In genomic region chr2:127565261-127566138, GRCh38 we compare ENCODE assay signal across 23 cellular contexts. TPM values are rescaled to one million over a fixed set of nuclear protein-coding genes. Genes with fewer than 3 reads are reported as not detected.
DNase-seq lines count a peak whose midpoint lies in the region; ATAC-seq and TF ChIP-seq lines count a peak whose summit lies in the region.
"Had no signal": no experiment of that assay in that cellular context is flagged by ENCODE, and none has a peak within 500 bp of the region (broad histone marks: within the 10 kb centered on the region; RNA-seq: fewer than 3 reads in every experiment).

No MANE protein-coding gene starts in this region.

- no peak for ATAC-seq in GM21390 (IDR thresholded peaks at IDR 0.05; ENCODE audit: unreplicated experiment)

- H3K4me3 ChIP-seq in endodermal cell (ENCODE audit: low read length), result no peak overlapping the region
- no peak overlapping the region for H3K4me3 ChIP-seq in trophoblast cell (ENCODE audit: low read depth, low read length)
- no peak overlapping the region for H3K4me3 ChIP-seq in prostate gland
- H3K4me3 ChIP-seq: PC-9 had no signal

- no peaks in the 10 kb centered on the region for H4K20me1 ChIP-seq in H9 (ENCODE audit: control insufficient read depth, insufficient read depth, insufficient read length)

- H3K9ac ChIP-seq in H9 (ENCODE audit: extremely low read depth, insufficient read length, low read length) (no peak overlapping the region), endodermal cell (ENCODE audit: extremely low read depth, low read length, poor library complexity, severe bottlenecking) (no peak overlapping the region), trophoblast cell (ENCODE audit: low read length) (no peak overlapping the region)

- H3K4me2 ChIP-seq in H9 (ENCODE audit: insufficient read depth, insufficient read length, low read length) (no peak overlapping the region), trophoblast cell (ENCODE audit: low read length) (no peak overlapping the region)
- H3K4me2 ChIP-seq: PC-9 had no signal

- H3K9me3 ChIP-seq in H9 (ENCODE audit: control insufficient read depth, low read depth, low read length), result no peaks in the 10 kb centered on the region
- no peaks in the 10 kb centered on the region for H3K9me3 ChIP-seq in endodermal cell (ENCODE audit: control insufficient read depth, low read length)
- H3K9me3 ChIP-seq in trophoblast cell (ENCODE audit: insufficient read depth, low read depth, low read length), result peaks cover 3% of the 10 kb centered on the region
- no peaks in the 10 kb centered on the region for H3K9me3 ChIP-seq in prostate gland
- H3K9me3 ChIP-seq: BE2C had no signal

- WGBS in H9 (ENCODE audit: extremely low coverage, insufficient read length, low lambda C conversion rate), result no CpG with 5 or more reads among the region's 12 CpGs
- WGBS in endodermal cell (ENCODE audit: insufficient coverage in 1 of 2, insufficient read length in 1 of 2), 2 experiments, result 92 to 100% methylated on average over 6 to 12 of the region's 12 CpGs
- WGBS in trophoblast cell (ENCODE audit: extremely low coverage, insufficient coverage, insufficient read length), result no CpG with 5 or more reads among the region's 12 CpGs
- 93% methylated on average over 11 of the region's 12 CpGs for WGBS in prostate gland

- H2AK5ac ChIP-seq in H9 (ENCODE audit: insufficient read length, low read length) (no peak overlapping the region), trophoblast cell (ENCODE audit: low read length) (no peak overlapping the region)

- H3K27ac Mint-ChIP-seq in H9, result no peak overlapping the region; a peak in 1 of 7 replicates
- H3K27ac Mint-ChIP-seq in endodermal cell, result no peak overlapping the region

- H3K23ac ChIP-seq in H9 (ENCODE audit: insufficient read length, low read depth, low read length) (no peak overlapping the region), trophoblast cell (ENCODE audit: low read length) (no peak overlapping the region)

- no peaks in the 10 kb centered on the region for H3K36me3 ChIP-seq in endodermal cell (ENCODE audit: control insufficient read depth, insufficient read depth, low read length)
- H3K36me3 ChIP-seq in trophoblast cell (ENCODE audit: control insufficient read depth in 1 of 2, insufficient read depth in 2 of 2, low read length in 2 of 2), result no peaks in the 10 kb centered on the region
- no peaks in the 10 kb centered on the region for H3K36me3 ChIP-seq in prostate gland
- H3K36me3 ChIP-seq: BE2C had no signal

- H3K79me2 ChIP-seq in H9 (ENCODE audit: insufficient read depth, low read length), result no peaks in the 10 kb centered on the region
- no peaks in the 10 kb centered on the region for H3K79me2 ChIP-seq in trophoblast cell (ENCODE audit: control insufficient read depth, insufficient read depth, low read length, poor library complexity)

- H3K79me1 ChIP-seq in H9 (ENCODE audit: insufficient read depth, low read depth, low read length, poor library complexity, severe bottlenecking) (no peaks in the 10 kb centered on the region), trophoblast cell (ENCODE audit: low read length) (peaks cover 2% of the 10 kb centered on the region)

- no peak overlapping the region for H2BK12ac ChIP-seq in H9 (ENCODE audit: insufficient read length, low read depth, low read length)
- no peak overlapping the region for H2BK12ac ChIP-seq in trophoblast cell (ENCODE audit: low read length)

- TF ChIP-seq POLR2A in prostate gland (IDR thresholded peaks at IDR 0.05), result no peak

- H3K4me1 Mint-ChIP-seq in H9 (peaks cover 13 to 14% of the 10 kb centered on the region in 2 experiments), endodermal cell (peaks cover 10% of the 10 kb centered on the region)

- H4K91ac ChIP-seq in H9 (ENCODE audit: insufficient read length, low read depth, low read length), result no peak overlapping the region
- H4K91ac ChIP-seq in trophoblast cell (ENCODE audit: low read depth, low read length), result peak overlapping the region; percentile 19

- H3K14ac ChIP-seq in H9 (ENCODE audit: insufficient read depth, low read length) (no peak overlapping the region), trophoblast cell (ENCODE audit: low read length) (no peak overlapping the region)

- H4K8ac ChIP-seq in H9 (replicated peaks; ENCODE audit: insufficient read length, low read depth, low read length) (no peak overlapping the region), trophoblast cell (ENCODE audit: low read depth, low read length) (no peak overlapping the region)

- H3K27ac ChIP-seq in H9 (ENCODE audit: insufficient read length, low read depth, low read length) (no peak overlapping the region), endodermal cell (ENCODE audit: low read depth, low read length) (no peak overlapping the region), trophoblast cell (ENCODE audit: low read depth, low read length) (no peak overlapping the region), prostate gland (no peak overlapping the region)
- H3K27ac ChIP-seq: PC-9 had no signal

- H3K9me3 Mint-ChIP-seq in H9 (no peaks in the 10 kb centered on the region; a peak in 1 of 5 replicates), endodermal cell (peaks cover 2% of the 10 kb centered on the region)
- H3K9me3 Mint-ChIP-seq: CD8-positive, alpha-beta memory T cell had no signal

- H3T11ph ChIP-seq in H9 (ENCODE audit: low read length), result no peak overlapping the region

- H3K23me2 ChIP-seq in H9 (ENCODE audit: insufficient read length, low read depth, low read length, poor library complexity, severe bottlenecking), result no peaks in the 10 kb centered on the region

- H3K27me3 Mint-ChIP-seq in H9 (ENCODE audit: low read depth) (peaks cover 4% of the 10 kb centered on the region), endodermal cell (ENCODE audit: insufficient read depth) (no peaks in the 10 kb centered on the region)

- TF ChIP-seq CTCF in H9 (conservative IDR thresholded peaks at IDR 0.05) (no peak), endodermal cell (conservative IDR thresholded peaks at IDR 0.05) (no peak), prostate gland (IDR thresholded peaks at IDR 0.05) (no peak)

- H2BK5ac ChIP-seq in H9 (ENCODE audit: insufficient read length, low read length) (no peak overlapping the region), trophoblast cell (ENCODE audit: low read depth, low read length, poor library complexity) (no peak overlapping the region)

- peak; percentile 48 for DNase-seq in activated CD8-positive, alpha-beta memory T cell treated with anti-CD3 and anti-CD28 coated beads, Interleukin-2, amount 50 U/mL, for 48 hours
- no peak for DNase-seq in activated CD8-positive, alpha-beta memory T cell treated with anti-CD3 and anti-CD28 coated beads, Interleukin-2, amount 50 U/mL, for 4 hours
- DNase-seq in H9 (peak; percentile 19), endodermal cell (peak; percentile 35), trophoblast cell (no peak), prostate gland (ENCODE audit: low spot score) (no peak)
- DNase-seq in stimulated activated CD8-positive, alpha-beta memory T cell treated with anti-CD3 and anti-CD28 coated beads, Interleukin-4, amount 100 ng/mL, for 48 hours, result no peak
- DNase-seq: 8988T; ACHN; BE2C; Calu3; CD8-positive, alpha-beta memory T cell; DND-41; NCI-H1048; NCI-H1417; NCI-H1694; NCI-H2029 treated with DMSO at 0.1 percent for 48 hours; NCI-H526 treated with DMSO at 0.1 percent for 48 hours; Right ventricle myocardium superior had no signal

- H3K4me1 ChIP-seq in H9 (ENCODE audit: insufficient read depth, low read length) (no peaks in the 10 kb centered on the region), endodermal cell (ENCODE audit: control insufficient read depth, insufficient read depth, low read length) (no peaks in the 10 kb centered on the region), trophoblast cell (ENCODE audit: control insufficient read depth in 1 of 2, insufficient read depth in 2 of 2, low read length in 2 of 2) (peaks cover 0 to 2% of the 10 kb centered on the region in 2 experiments), prostate gland (replicated peaks) (no peaks in the 10 kb centered on the region)
- H3K4me1 ChIP-seq: BE2C had no signal

- H3K18ac ChIP-seq in H9 (ENCODE audit: insufficient read length, low read depth, low read length) (no peak overlapping the region), trophoblast cell (ENCODE audit: low read length) (no peak overlapping the region)

- intact Hi-C loops in prostate gland (cut with DNase I), result no loop called here

- H3K27me3 ChIP-seq in H9 (ENCODE audit: insufficient read depth, low read length), result no peaks in the 10 kb centered on the region
- no peaks in the 10 kb centered on the region for H3K27me3 ChIP-seq in endodermal cell (ENCODE audit: control insufficient read depth, insufficient read depth, low read length, poor library complexity, severe bottlenecking)
- no peaks in the 10 kb centered on the region for H3K27me3 ChIP-seq in trophoblast cell (ENCODE audit: insufficient read depth, low read length)
- H3K27me3 ChIP-seq in prostate gland (replicated peaks; ENCODE audit: insufficient read depth), result no peaks in the 10 kb centered on the region
- H3K27me3 ChIP-seq: BE2C had no signal

- no peak overlapping the region for H2AFZ ChIP-seq in H9 (ENCODE audit: low read length)
- H2AFZ ChIP-seq in trophoblast cell (ENCODE audit: insufficient read depth, low read length, poor library complexity), result no peak overlapping the region
- H2AFZ ChIP-seq: PC-9 had no signal

- H2BK120ac ChIP-seq in H9 (ENCODE audit: low read depth, low read length, poor library complexity, severe bottlenecking), result no peak overlapping the region
- H2BK120ac ChIP-seq in trophoblast cell (ENCODE audit: insufficient read depth, low read length, poor library complexity), result no peak overlapping the region

- H3K56ac ChIP-seq in H9 (ENCODE audit: insufficient read length, low read depth, low read length), result no peak overlapping the region

- H2BK20ac ChIP-seq in H9 (ENCODE audit: low read depth, low read length, poor library complexity, severe bottlenecking), result no peak overlapping the region

- no peak overlapping the region for H4K12ac ChIP-seq in trophoblast cell (ENCODE audit: low read depth, low read length)

- no peak overlapping the region for H2BK15ac ChIP-seq in H9 (ENCODE audit: low read depth, low read length)

- no peak overlapping the region for H4K5ac ChIP-seq in H9 (ENCODE audit: insufficient read length, low read depth, low read length)

- no peaks in the 10 kb centered on the region for H3K36me3 Mint-ChIP-seq in H9 (ENCODE audit: insufficient read depth in 1 of 3, low read depth in 3 of 3)
- no peaks in the 10 kb centered on the region for H3K36me3 Mint-ChIP-seq in endodermal cell (ENCODE audit: low read depth)
- H3K36me3 Mint-ChIP-seq: CD14-positive monocyte had no signal

- H3K4ac ChIP-seq in H9 (ENCODE audit: low read depth, low read length) (no peak overlapping the region), trophoblast cell (ENCODE audit: low read depth, low read length) (no peak overlapping the region)

- H3K4me3 Mint-ChIP-seq in H9, result no peak overlapping the region
- no peak overlapping the region for H3K4me3 Mint-ChIP-seq in endodermal cell
- H3K4me3 Mint-ChIP-seq: CD14-positive monocyte; CD8-positive, alpha-beta memory T cell had no signal

RNA-seq across cellular contexts. Expression of gene MYO7B, which starts 30.0 kb away (rescaled TPM):
- not detected in 2 replicates for total RNA-seq in H9 (2021)
- under 1 TPM in 1 of 2 donors, not detected in 1; 0.11 TPM for total RNA-seq in endodermal cell
- polyA plus RNA-seq in endodermal cell (2013, experiment 1 of 2), result not detected
- polyA plus RNA-seq in endodermal cell (2013, experiment 2 of 2), result not detected
- polyA plus RNA-seq in trophoblast cell (2013), result 0.21 and 0.35 TPM in 2 replicates
- total RNA-seq in prostate gland, result 1 to 10 TPM in 1 of 2 donors, not detected in 1; 1.4 TPM
- total RNA-seq: CD8-positive, alpha-beta memory T cell; NCI-H460; PC-9 had no signal
- polyA plus RNA-seq: CD8-positive, alpha-beta memory T cell had no signal

RNA-seq across cellular contexts. Expression of gene IWS1, which starts 39.2 kb away (rescaled TPM):
- 61.0 and 66.2 TPM in 2 replicates for total RNA-seq in H9 (2021)
- 100 to 1,000 TPM in 1 of 2 donors, 10 to 100 TPM in 1; 91.4 to 107 TPM for total RNA-seq in endodermal cell
- 77.9 TPM for polyA plus RNA-seq in endodermal cell (2013, experiment 1 of 2)
- 85.8 TPM for polyA plus RNA-seq in endodermal cell (2013, experiment 2 of 2)
- 66.1 and 67.8 TPM in 2 replicates for polyA plus RNA-seq in trophoblast cell (2013)
- 10 to 100 TPM; 36.6 to 42.3 TPM for total RNA-seq in prostate gland

Comparison
In these comparisons a context has a peak if more than half of its experiments do, and no peak if none do; other contexts are left out.
1. DNase-seq: peak in activated CD8-positive, alpha-beta memory T cell treated with anti-CD3 and anti-CD28 coated beads, Interleukin-2, amount 50 U/mL, for 48 hours (single experiment), H9 (single experiment) and endodermal cell (single experiment); none in activated CD8-positive, alpha-beta memory T cell treated with anti-CD3 and anti-CD28 coated beads, Interleukin-2, amount 50 U/mL, for 4 hours (single experiment), trophoblast cell (0 of 2), prostate gland (single experiment) and stimulated activated CD8-positive, alpha-beta memory T cell treated with anti-CD3 and anti-CD28 coated beads, Interleukin-4, amount 100 ng/mL, for 48 hours (single experiment).